8 cellular contexts compared by ENCODE assay signal in the genomic region with DNA sequence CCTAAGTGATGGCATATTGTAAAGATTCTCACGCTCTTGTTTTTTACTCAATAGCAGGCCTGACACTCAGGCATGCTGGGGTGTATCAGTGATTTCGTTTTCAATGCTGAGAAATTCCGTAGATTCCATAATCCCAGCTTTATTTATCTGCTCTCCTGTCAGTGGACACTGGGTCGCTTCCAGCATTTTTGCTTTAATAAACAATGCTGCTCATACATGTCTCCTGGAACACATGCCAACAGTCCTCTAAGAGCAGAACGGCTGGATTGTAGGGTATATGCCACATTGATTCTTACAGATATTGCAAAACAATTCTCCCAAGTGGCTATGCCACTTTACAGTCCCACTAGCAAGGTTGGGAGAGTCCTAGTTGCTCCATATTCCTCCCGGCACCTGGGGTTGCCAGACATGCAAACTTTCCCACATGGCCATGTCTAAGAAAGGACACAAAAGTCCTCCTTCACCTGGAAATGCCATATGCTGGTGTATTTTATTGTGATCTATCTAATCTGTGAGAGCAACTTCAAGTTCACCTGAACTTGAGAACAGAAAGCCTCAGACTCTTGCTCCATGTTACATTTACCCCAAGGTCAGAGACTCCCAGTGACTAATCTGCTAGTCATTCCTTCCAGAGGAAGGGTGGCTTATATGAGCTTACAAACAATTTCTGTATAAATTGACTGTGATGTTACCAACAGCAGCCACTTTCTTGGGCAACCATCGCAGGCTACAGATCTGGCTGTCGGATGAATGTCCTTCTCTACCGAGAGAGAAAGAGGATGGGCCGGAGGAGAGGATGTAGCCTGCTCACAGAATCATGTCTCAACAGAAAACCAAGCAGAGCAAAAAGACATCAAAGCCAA.
DNase-seq lines count a peak whose midpoint lies in the region; ATAC-seq, FAIRE-seq and TF ChIP-seq lines count a peak whose summit lies in the region.

No MANE protein-coding gene starts in this region.

- H3K27ac ChIP-seq in RWPE1 (peak overlapping the region; percentile 85), dorsolateral prefrontal cortex (peak overlapping the region in 36 of 59 donors; percentile 4 to 79 (median 50)), pancreas (peak overlapping the region; percentile 51 to 85 (median 70))

- intact Hi-C loops in dorsolateral prefrontal cortex (cut with DNase I) = loop anchor here (5.0 to 10.0 kb wide), 2 partner anchors 77 to 79 kb away; no protein-coding TSS in a partner anchor
- intact Hi-C loops in pancreas (cut with DNase I) = no loop called here

- peaks cover 36 to 65% (median 47%) of the 10 kb centered on the region in 3 donors for H3K4me1 ChIP-seq in pancreas

- ATAC-seq in pancreas = peak; percentile 53 to 65 (median 54)
- no peak for ATAC-seq in HG03159 (IDR thresholded peaks at IDR 0.05; ENCODE audit: unreplicated experiment)

- no peaks in the 10 kb centered on the region for H3K9me3 ChIP-seq in pancreas

- H3K36me3 ChIP-seq in pancreas = no peaks in the 10 kb centered on the region

- TF ChIP-seq CTCF in RWPE1 (conservative IDR thresholded peaks at IDR 0.05; ENCODE audit: low read depth) = no peak
- TF ChIP-seq CTCF in dorsolateral prefrontal cortex (IDR thresholded peaks at IDR 0.05 in 54 of 56, conservative IDR thresholded peaks at IDR 0.05 in 2 of 56; ENCODE audit: low read depth in 1 of 56, partially characterized antibody in 56 of 56) = no peak
- no peak for TF ChIP-seq CTCF in pancreas (IDR thresholded peaks at IDR 0.05)

- DNase-seq in EL (peak; percentile 90), RWPE1 (ENCODE audit: low spot score) (peak; percentile 97), dorsolateral prefrontal cortex (no peak), pancreas (peak in 1 of 6 donors; percentile 40), NCI-H526 treated with DMSO at 0.1 percent for 48 hours (lab: John Stamatoyannopoulos, UW) (no peak), NCI-H2029 (lab: John Stamatoyannopoulos, UW) (no peak)
- no peak for DNase-seq in central memory CD4-positive, alpha-beta T cell

- POLR2A ChIA-PET in RWPE1 (lab: Yijun Ruan, JAX; ENCODE audit: low non-redundant PET) = no interaction called here

- 57 to 59% methylated on average over 10 of the region's 10 CpGs for WGBS in pancreas, 2 donors

- CTCF ChIA-PET in RWPE1 (lab: Yijun Ruan, JAX) = no interaction called here

- H3K4me3 ChIP-seq in dorsolateral prefrontal cortex (no peak overlapping the region), pancreas (no peak overlapping the region)

- no peak for FAIRE-seq in pancreas (lab: Jason Lieb, UNC)

- H3K27me3 ChIP-seq in dorsolateral prefrontal cortex (no peaks in the 10 kb centered on the region), pancreas (no peaks in the 10 kb centered on the region)

Comparison
In these comparisons a context has a peak if more than half of its experiments do, and no peak if none do; other contexts are left out.
1. DNase-seq: peak in EL (single experiment) and RWPE1 (single experiment); none in dorsolateral prefrontal cortex (0 of 10), NCI-H526 treated with DMSO at 0.1 percent for 48 hours (single experiment), central memory CD4-positive, alpha-beta T cell (single experiment) and NCI-H2029 (single experiment).
2. intact Hi-C loops: an anchor here in dorsolateral prefrontal cortex (5.0 to 10.0 kb wide); none called in pancreas.
3. Peak in every context shown above with its lines, with median percentiles within 50 percentile points of each other: H3K27ac ChIP-seq.